Comparison of ENCODE assay signal across 8 cellular contexts in genomic region chr12:113299619-113300237, GRCh38. TPM values are rescaled to one million over a fixed set of nuclear protein-coding genes. Genes with fewer than 3 reads are reported as not detected.
DNase-seq lines count a peak whose midpoint lies in the region; ATAC-seq and TF ChIP-seq lines count a peak whose summit lies in the region.

No MANE protein-coding gene starts in this region.

- H3K27me3 ChIP-seq in Caco-2 (replicated peaks; ENCODE audit: control insufficient read depth, insufficient read depth, low read length) (no peaks in the 10 kb centered on the region), esophagus (ENCODE audit: control insufficient read depth in 1 of 2, insufficient read depth in 2 of 2, low read length in 2 of 2) (no peaks in the 10 kb centered on the region)
- no peaks in the 10 kb centered on the region for H3K27me3 ChIP-seq in effector memory CD4-positive, alpha-beta T cell (replicated peaks; ENCODE audit: control insufficient read depth, insufficient read depth, low read length, poor library complexity, severe bottlenecking)

- H3K36me3 ChIP-seq in Caco-2 (ENCODE audit: control insufficient read depth, insufficient read depth, low read length) (peaks cover under 1% of the 10 kb centered on the region; the same call in 1 of the 2 replicates), esophagus (ENCODE audit: control insufficient read depth in 2 of 2, insufficient read depth in 2 of 2, low read length in 1 of 2) (peaks cover 9 to 26% of the 10 kb centered on the region in 2 donors)
- H3K36me3 ChIP-seq in effector memory CD4-positive, alpha-beta T cell (ENCODE audit: control insufficient read depth, insufficient read depth, low read length), result peaks cover 37% of the 10 kb centered on the region

- intact Hi-C loops in Caco-2 (cut with micrococcal nuclease; ENCODE audit: unreplicated experiment), result loop anchor here (1.0 kb wide), 2 partner anchors 36 to 102 kb away; partner anchors contain the start of gene SLC8B1

- H3K9me3 Mint-ChIP-seq in Caco-2 (ENCODE audit: unreplicated experiment), result no peaks in the 10 kb centered on the region
- no peaks in the 10 kb centered on the region for H3K9me3 Mint-ChIP-seq in nephron progenitor cell
- H3K9me3 Mint-ChIP-seq in stimulated activated effector memory CD8-positive, alpha-beta T cell treated with anti-CD3 and anti-CD28 coated beads, Interleukin-12 subunit alpha, Interleukin-12 subunit beta, amount 100 ng/mL, for 72 hours, result no peaks in the 10 kb centered on the region

- DNase-seq in Caco-2 (peak; percentile 84 to 89), NCI-H69 (lab: John Stamatoyannopoulos, UW) (peak; percentile 59), nephron progenitor cell (peak; percentile 19)
- DNase-seq in effector memory CD4-positive, alpha-beta T cell, result no peak
- no peak for DNase-seq in stimulated activated effector memory CD8-positive, alpha-beta T cell treated with anti-CD3 and anti-CD28 coated beads, Interleukin-12 subunit alpha, Interleukin-12 subunit beta, amount 100 ng/mL, for 72 hours (ENCODE audit: low spot score in 2 of 2)

- H3K27ac Mint-ChIP-seq in Caco-2 (ENCODE audit: unreplicated experiment) (peak overlapping the region; percentile 97), nephron progenitor cell (no peak overlapping the region)
- no peak overlapping the region for H3K27ac Mint-ChIP-seq in stimulated activated effector memory CD8-positive, alpha-beta T cell treated with anti-CD3 and anti-CD28 coated beads, Interleukin-12 subunit alpha, Interleukin-12 subunit beta, amount 100 ng/mL, for 72 hours

- H3K4me1 Mint-ChIP-seq in Caco-2 (ENCODE audit: low read depth, unreplicated experiment) (peaks cover 8% of the 10 kb centered on the region), nephron progenitor cell (peaks cover 49% of the 10 kb centered on the region)
- peaks cover 7% of the 10 kb centered on the region for H3K4me1 Mint-ChIP-seq in stimulated activated effector memory CD8-positive, alpha-beta T cell treated with anti-CD3 and anti-CD28 coated beads, Interleukin-12 subunit alpha, Interleukin-12 subunit beta, amount 100 ng/mL, for 72 hours

- H3K4me3 ChIP-seq in Caco-2 (ENCODE audit: low read depth, low read length) (no peak overlapping the region), esophagus (ENCODE audit: low read depth in 1 of 2, low read length in 2 of 2) (no peak overlapping the region)
- H3K4me3 ChIP-seq in effector memory CD4-positive, alpha-beta T cell (ENCODE audit: insufficient read depth, low read depth, low read length, poor library complexity, severe bottlenecking), result no peak overlapping the region

- CTCF ChIA-PET in Caco-2 (lab: Charles Lee), result interaction anchor here (0.6 kb wide), 1 partner anchor 77 kb away, joined by 5 read pairs; no protein-coding TSS in a partner anchor

- BruUV-seq in Caco-2 (replicated peaks; lab: Mats Ljungman, UMichigan), result no TSS peak

- H3K4me3 Mint-ChIP-seq in Caco-2 (ENCODE audit: unreplicated experiment) (peak overlapping the region; percentile 37), nephron progenitor cell (peak overlapping the region; percentile 44)
- H3K4me3 Mint-ChIP-seq in stimulated activated effector memory CD8-positive, alpha-beta T cell treated with anti-CD3 and anti-CD28 coated beads, Interleukin-12 subunit alpha, Interleukin-12 subunit beta, amount 100 ng/mL, for 72 hours, result no peak overlapping the region

- H3K36me3 Mint-ChIP-seq in Caco-2 (ENCODE audit: insufficient read depth, unreplicated experiment) (peaks cover 23% of the 10 kb centered on the region), nephron progenitor cell (ENCODE audit: low read depth) (no peaks in the 10 kb centered on the region)
- H3K36me3 Mint-ChIP-seq in stimulated activated effector memory CD8-positive, alpha-beta T cell treated with anti-CD3 and anti-CD28 coated beads, Interleukin-12 subunit alpha, Interleukin-12 subunit beta, amount 100 ng/mL, for 72 hours, result peaks cover 15% of the 10 kb centered on the region

- POLR2A ChIA-PET in Caco-2 (lab: Charles Lee), result no interaction called here

- TF ChIP-seq CTCF in Caco-2 (IDR thresholded peaks at IDR 0.05; ENCODE audit: insufficient read depth in 1 of 2, low read depth in 1 of 2, low read length in 1 of 2, severe bottlenecking in 1 of 2, unreplicated experiment in 1 of 2) (no peak), nephron progenitor cell (IDR thresholded peaks at IDR 0.05) (no peak)

- ATAC-seq in GM19395 (IDR thresholded peaks at IDR 0.05; ENCODE audit: unreplicated experiment) (no peak), GM18858 (IDR thresholded peaks at IDR 0.05; ENCODE audit: unreplicated experiment) (no peak)
- no peak for ATAC-seq in stimulated activated effector memory CD8-positive, alpha-beta T cell treated with anti-CD3 and anti-CD28 coated beads, Interleukin-12 subunit alpha, Interleukin-12 subunit beta, amount 100 ng/mL, for 72 hours

- 37 to 49% methylated on average over 14 of the region's 14 CpGs for WGBS in esophagus, 2 donors

- H3K27ac ChIP-seq in esophagus (ENCODE audit: low read depth in 2 of 2, low read length in 1 of 2), result peak overlapping the region; percentile 54 to 79
- H3K27ac ChIP-seq in effector memory CD4-positive, alpha-beta T cell (ENCODE audit: insufficient read depth, low read length, poor library complexity, severe bottlenecking), result no peak overlapping the region

- H3K27me3 Mint-ChIP-seq in Caco-2 (ENCODE audit: insufficient read depth, unreplicated experiment) (no peaks in the 10 kb centered on the region), nephron progenitor cell (ENCODE audit: low read depth, poor library complexity) (peaks cover 4% of the 10 kb centered on the region)

- peaks cover 21% of the 10 kb centered on the region for H3K4me1 ChIP-seq in Caco-2
- peaks cover 5 to 14% of the 10 kb centered on the region in 2 donors for H3K4me1 ChIP-seq in esophagus (ENCODE audit: control insufficient read depth in 2 of 2, insufficient read depth in 2 of 2, low read length in 1 of 2)
- no peaks in the 10 kb centered on the region for H3K4me1 ChIP-seq in effector memory CD4-positive, alpha-beta T cell (ENCODE audit: control insufficient read depth, insufficient read depth, low read length, poor library complexity, severe bottlenecking)

- H3K9me3 ChIP-seq in Caco-2 (no peaks in the 10 kb centered on the region), esophagus (ENCODE audit: control insufficient read depth in 2 of 2, insufficient read depth in 1 of 2, low read depth in 1 of 2, low read length in 1 of 2) (no peaks in the 10 kb centered on the region)
- no peaks in the 10 kb centered on the region for H3K9me3 ChIP-seq in effector memory CD4-positive, alpha-beta T cell (ENCODE audit: control insufficient read depth, low read length)

RNA-seq across cellular contexts. Expression of gene SLC8B1, which starts 35.2 kb away (rescaled TPM):
- total RNA-seq in Caco-2 (2022), result 13.0 and 13.9 TPM in 2 replicates
- polyA plus RNA-seq in esophagus, result 10 to 100 TPM; 17.2 to 19.3 TPM

RNA-seq across cellular contexts. Expression of gene PLBD2, which starts 58.7 kb away (rescaled TPM):
- total RNA-seq in Caco-2 (2022), result 41.1 and 43.1 TPM in 2 replicates
- 1 to 10 TPM; 6.5 to 7.2 TPM for polyA plus RNA-seq in esophagus

Comparison
In these comparisons a context has a peak if more than half of its experiments do, and no peak if none do; other contexts are left out.
1. DNase-seq: peak in Caco-2 (2 of 2), NCI-H69 (single experiment) and nephron progenitor cell (single experiment); none in effector memory CD4-positive, alpha-beta T cell (0 of 3) and stimulated activated effector memory CD8-positive, alpha-beta T cell treated with anti-CD3 and anti-CD28 coated beads, Interleukin-12 subunit alpha, Interleukin-12 subunit beta, amount 100 ng/mL, for 72 hours (0 of 2).